In the genomic region with DNA sequence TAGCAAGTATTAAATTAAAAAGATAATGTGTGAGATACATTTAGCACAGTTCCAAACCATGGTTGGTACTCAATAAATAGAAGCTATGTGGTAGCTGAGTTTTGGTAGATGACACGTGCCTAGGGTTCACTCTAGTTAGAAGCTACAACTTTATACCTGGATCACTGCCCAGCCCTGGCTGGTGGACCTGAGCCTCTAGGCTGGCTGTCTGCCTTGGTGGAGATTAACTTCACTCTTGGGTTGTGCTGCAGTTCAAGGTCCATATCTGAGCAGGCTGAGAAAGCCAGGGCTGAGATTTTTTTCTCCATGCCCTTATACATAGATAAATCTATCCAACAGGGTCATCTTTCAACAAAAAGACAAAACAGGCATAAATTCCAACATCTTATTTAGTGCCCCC, we compare ENCODE assay signal across 20 cellular contexts.
"Had no signal": no experiment of that assay in that cellular context is flagged by ENCODE, and none has a peak within 500 bp of the region (broad histone marks: within the 10 kb centered on the region; RNA-seq: fewer than 3 reads in every experiment).

No MANE protein-coding gene starts in this region.

- DNase-seq: activated gamma-delta T cell treated with Interleukin-2 at 50 U/mL for 16 hours; activated T-cell treated with anti-CD3 and anti-CD28 coated beads, Interleukin-2, amount 50 U/mL, for 1 hour; aorta; effector memory CD4-positive, alpha-beta T cell; islet precursor cell; left lung; midbrain; psoas muscle; stimulated activated CD4-positive, alpha-beta T cell treated with anti-CD3 and anti-CD28 coated beads, Interleukin-2, amount 100 ng/mL, for 48 hours; stimulated activated CD8-positive, alpha-beta memory T cell treated with anti-CD3 and anti-CD28 coated beads, Interleukin-4, amount 100 ng/mL, for 48 hours; stimulated activated naive B cell treated with anti-CD40 and anti-IgM and Interleukin-4, amounts not matched to agents 10 μg/mL and 1 μg/mL and 100 μg/mL, for 72 hours; T-helper 9 cell; upper lobe of right lung had no signal

- H3K36me3 ChIP-seq: left lung, neutrophil, ovary, thoracic aorta, upper lobe of right lung had no signal

- H3K27ac ChIP-seq: left lung, neutrophil, ovary, psoas muscle, thoracic aorta, upper lobe of right lung had no signal

- H3K9me3 ChIP-seq: left lung, neutrophil, ovary, psoas muscle, thoracic aorta, upper lobe of right lung had no signal

- H3K4me3 ChIP-seq: left lung, ovary, psoas muscle, smooth muscle cell, thoracic aorta, upper lobe of right lung had no signal

- H3K27me3 ChIP-seq: left lung, ovary, upper lobe of right lung had no signal

- ATAC-seq: left lung; natural killer cell treated with Interleukin-12 subunit alpha and Interleukin-12 subunit beta and Interleukin-15 and Interleukin-18, amount 100 ng/mL, for 72 hours; psoas muscle; sciatic nerve; stimulated activated naive B cell treated with anti-CD40 and anti-IgM and Interleukin-4, amounts not matched to agents 10 μg/mL and 1 μg/mL and 100 μg/mL, for 72 hours; upper lobe of right lung; WTC11 had no signal

- H3K4me1 ChIP-seq: psoas muscle had no signal
